In the genomic region with DNA sequence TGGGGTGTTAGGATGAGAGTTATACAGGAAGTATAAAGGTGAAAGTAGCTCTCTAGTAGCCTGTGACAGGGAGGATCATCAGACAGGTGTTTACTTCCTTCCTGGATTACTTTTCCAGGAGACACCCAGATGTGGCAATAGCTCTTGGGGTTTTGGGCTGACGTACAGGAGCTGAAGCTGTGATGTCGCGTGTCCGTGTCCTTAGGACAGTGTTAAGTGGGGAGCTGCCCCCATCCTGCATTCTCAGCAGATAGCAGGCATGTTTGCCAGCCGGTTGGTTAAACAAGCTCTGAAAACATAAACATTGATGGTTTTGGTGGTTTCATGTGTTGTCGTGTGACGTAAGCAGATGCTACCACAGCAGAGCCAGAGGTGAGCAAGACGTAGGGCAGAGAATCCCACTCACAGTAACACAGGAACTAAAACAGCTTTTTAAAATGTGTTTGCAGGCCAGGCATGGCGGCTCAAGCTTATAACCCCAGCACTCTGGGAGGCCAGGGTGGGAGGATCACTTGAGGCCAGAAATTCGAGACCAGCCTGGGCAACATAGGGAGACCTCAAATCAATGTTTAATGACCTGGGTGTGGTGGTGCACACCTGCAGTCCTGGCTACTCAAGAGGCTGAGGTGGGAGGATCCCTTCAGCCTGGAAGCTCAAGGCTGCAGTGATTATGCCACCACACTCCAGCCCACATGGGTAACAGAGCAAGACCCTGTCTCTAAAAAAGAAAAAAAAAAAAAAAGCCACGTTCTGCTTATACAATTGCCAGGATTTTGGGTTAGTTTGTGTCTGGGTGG, we compare ENCODE assay signal across 1 cellular context.
A peak's percentile ranks its signal among the peaks of the same experiment; 100 is the strongest.
TF ChIP-seq lines count a peak whose summit lies in the region.

No MANE protein-coding gene starts in this region.

TF ChIP-seq in IMR-90, 13 proteins besides CTCF, POLR2A, EP300 and RAD21:
- TF ChIP-seq BHLHE40 (IDR thresholded peaks at IDR 0.05; ENCODE audit: low read depth, low read length) (peak; percentile 73), MXI1 (IDR thresholded peaks at IDR 0.05; ENCODE audit: borderline replicate concordance, low read depth, low read length) (no peak), MAFK (IDR thresholded peaks at IDR 0.05; ENCODE audit: low read depth, low read length) (peak; percentile 58), MAZ (IDR thresholded peaks at IDR 0.05; ENCODE audit: borderline replicate concordance, low read depth, low read length) (peak; percentile 41; the same call in 1 of the 2 replicates), CEBPB (IDR thresholded peaks at IDR 0.05; ENCODE audit: low read depth, low read length) (peak; percentile 94), CHD1 (IDR thresholded peaks at IDR 0.05; ENCODE audit: low read depth, low read length) (no peak), RFX5 (IDR thresholded peaks at IDR 0.05; ENCODE audit: low read depth, low read length) (no peak), SMC3 (IDR thresholded peaks at IDR 0.05; ENCODE audit: low read depth, low read length) (no peak), FOS (IDR thresholded peaks at IDR 0.05; ENCODE audit: low read depth, low read length) (peak; percentile 18; the same call in 1 of the 2 replicates), RCOR1 (IDR thresholded peaks at IDR 0.05; ENCODE audit: insufficient replicate concordance, low read length) (no peak), NFE2L2 (IDR thresholded peaks at IDR 0.05; ENCODE audit: low read depth, low read length) (0 out of 2 replicates have a peak, but pooled peaks have one; percentile 9)
- TF ChIP-seq, protein P1, sequence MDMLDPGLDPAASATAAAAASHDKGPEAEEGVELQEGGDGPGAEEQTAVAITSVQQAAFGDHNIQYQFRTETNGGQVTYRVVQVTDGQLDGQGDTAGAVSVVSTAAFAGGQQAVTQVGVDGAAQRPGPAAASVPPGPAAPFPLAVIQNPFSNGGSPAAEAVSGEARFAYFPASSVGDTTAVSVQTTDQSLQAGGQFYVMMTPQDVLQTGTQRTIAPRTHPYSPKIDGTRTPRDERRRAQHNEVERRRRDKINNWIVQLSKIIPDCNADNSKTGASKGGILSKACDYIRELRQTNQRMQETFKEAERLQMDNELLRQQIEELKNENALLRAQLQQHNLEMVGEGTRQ (IDR thresholded peaks at IDR 0.05; ENCODE audit: low read depth, low read length) = no peak
- TF ChIP-seq, protein P2, sequence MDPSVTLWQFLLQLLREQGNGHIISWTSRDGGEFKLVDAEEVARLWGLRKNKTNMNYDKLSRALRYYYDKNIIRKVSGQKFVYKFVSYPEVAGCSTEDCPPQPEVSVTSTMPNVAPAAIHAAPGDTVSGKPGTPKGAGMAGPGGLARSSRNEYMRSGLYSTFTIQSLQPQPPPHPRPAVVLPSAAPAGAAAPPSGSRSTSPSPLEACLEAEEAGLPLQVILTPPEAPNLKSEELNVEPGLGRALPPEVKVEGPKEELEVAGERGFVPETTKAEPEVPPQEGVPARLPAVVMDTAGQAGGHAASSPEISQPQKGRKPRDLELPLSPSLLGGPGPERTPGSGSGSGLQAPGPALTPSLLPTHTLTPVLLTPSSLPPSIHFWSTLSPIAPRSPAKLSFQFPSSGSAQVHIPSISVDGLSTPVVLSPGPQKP (IDR thresholded peaks at IDR 0.05; ENCODE audit: borderline replicate concordance, low read depth, low read length) = no peak
